In genomic region chr17:35313875-35314409, GRCh38 we compare ENCODE assay signal across 11 cellular contexts. TPM values are rescaled to one million over a fixed set of nuclear protein-coding genes. Genes with fewer than 3 reads are reported as not detected.
DNase-seq lines count a peak whose midpoint lies in the region; ATAC-seq, FAIRE-seq and TF ChIP-seq lines count a peak whose summit lies in the region.
"Had no signal": no experiment of that assay in that cellular context is flagged by ENCODE, and none has a peak within 500 bp of the region (broad histone marks: within the 10 kb centered on the region; RNA-seq: fewer than 3 reads in every experiment).

No MANE protein-coding gene starts in this region.

- H3K27ac ChIP-seq in effector memory CD4-positive, alpha-beta T cell (ENCODE audit: insufficient read depth, low read length, poor library complexity, severe bottlenecking): peak overlapping the region; percentile 80
- H3K27ac ChIP-seq in naive thymus-derived CD4-positive, alpha-beta T cell (ENCODE audit: low read depth, low read length): peak overlapping the region; percentile 73
- H3K27ac ChIP-seq: C4-2B had no signal

- no peak for ATAC-seq in naive thymus-derived CD4-positive, alpha-beta T cell
- ATAC-seq: HCT116 had no signal

- peak; percentile 12 for DNase-seq in stimulated activated CD4-positive, alpha-beta T cell treated with anti-CD3 and anti-CD28 coated beads, Interleukin-15, amount 100 ng/mL, for 24 hours
- DNase-seq in stimulated activated CD4-positive, alpha-beta T cell treated with anti-CD3 and anti-CD28 coated beads, Interleukin-4, amount 100 ng/mL, for 24 hours: no peak
- DNase-seq in effector memory CD4-positive, alpha-beta T cell: peak in 1 of 3 donors; percentile 5
- peak in 8 of 9 donors; percentile 6 to 32 (median 17) for DNase-seq in naive thymus-derived CD4-positive, alpha-beta T cell
- no peak for DNase-seq in DMS53 treated with DMSO at 0.1 percent for 48 hours (lab: John Stamatoyannopoulos, UW; ENCODE audit: unreplicated experiment)
- no peak for DNase-seq in NOMO-1 (lab: John Stamatoyannopoulos, UW; ENCODE audit: unreplicated experiment in 2 of 2)
- DNase-seq in RCC 7860 (ENCODE audit: low spot score): no peak
- DNase-seq in D721Med (ENCODE audit: insufficient read length, low spot score): no peak
- DNase-seq: NCI-H446 had no signal

- TF ChIP-seq CTCF in D721Med (IDR thresholded peaks at IDR 0.05; ENCODE audit: insufficient read depth, missing control alignments): no peak

- H3K36me3 Mint-ChIP-seq in naive thymus-derived CD4-positive, alpha-beta T cell: peaks cover 0 to 25% (median 4%) of the 10 kb centered on the region in 5 donors

- no peaks in the 10 kb centered on the region for H3K27me3 ChIP-seq in effector memory CD4-positive, alpha-beta T cell (replicated peaks; ENCODE audit: control insufficient read depth, insufficient read depth, low read length, poor library complexity, severe bottlenecking)
- H3K27me3 ChIP-seq in naive thymus-derived CD4-positive, alpha-beta T cell (ENCODE audit: control insufficient read depth in 2 of 2, insufficient read depth in 2 of 2, low read length in 2 of 2): no peaks in the 10 kb centered on the region

- H3K4me3 ChIP-seq in effector memory CD4-positive, alpha-beta T cell (ENCODE audit: insufficient read depth, low read depth, low read length, poor library complexity, severe bottlenecking): peak overlapping the region; percentile 60
- H3K4me3 ChIP-seq in naive thymus-derived CD4-positive, alpha-beta T cell (ENCODE audit: low read length): peak overlapping the region; percentile 70

- POLR2A ChIA-PET in naive thymus-derived CD4-positive, alpha-beta T cell (lab: Charles Lee): interaction anchor here (0.6 to 6.8 kb wide), 22 partner anchors 15 to 273 kb away, joined by 3 to 189 read pairs (median 6); partner anchors contain the start of genes AP2B1, RAD51D, SLFN11 and SLFN12L

- CTCF ChIA-PET in naive thymus-derived CD4-positive, alpha-beta T cell (lab: Charles Lee): interaction anchor here (0.5 to 4.3 kb wide), 15 partner anchors 29 to 264 kb away, joined by 3 to 111 read pairs (median 5); partner anchors contain the start of genes PEX12, SLFN11 and SLFN12L

- H3K4me1 ChIP-seq in effector memory CD4-positive, alpha-beta T cell (ENCODE audit: control insufficient read depth, insufficient read depth, low read length, poor library complexity, severe bottlenecking): peaks cover 14% of the 10 kb centered on the region
- H3K4me1 ChIP-seq in naive thymus-derived CD4-positive, alpha-beta T cell (ENCODE audit: control insufficient read depth in 2 of 2, insufficient read depth in 2 of 2, low read length in 2 of 2): peaks cover 12 to 13% of the 10 kb centered on the region in 2 donors

- peak overlapping the region; percentile 88 to 98 (median 96) for H3K4me3 Mint-ChIP-seq in naive thymus-derived CD4-positive, alpha-beta T cell

- H3K4me1 Mint-ChIP-seq in naive thymus-derived CD4-positive, alpha-beta T cell: peaks cover 41 to 76% (median 63%) of the 10 kb centered on the region in 7 donors

- peak overlapping the region; percentile 94 to 99 (median 98) for H3K27ac Mint-ChIP-seq in naive thymus-derived CD4-positive, alpha-beta T cell

- intact Hi-C loops in naive thymus-derived CD4-positive, alpha-beta T cell (cut with micrococcal nuclease): loop anchor here (1.0 to 10.0 kb wide), 16 partner anchors 27 to 491 kb away; partner anchors contain the start of genes SLFN11 (in 2 of the 2), AP2B1 (in 1 of the 2), PEX12 (in 1 of the 2) and SLFN12 (in 1 of the 2)

- no peaks in the 10 kb centered on the region for H3K9me3 ChIP-seq in effector memory CD4-positive, alpha-beta T cell (ENCODE audit: control insufficient read depth, low read length)
- no peaks in the 10 kb centered on the region for H3K9me3 ChIP-seq in naive thymus-derived CD4-positive, alpha-beta T cell (ENCODE audit: control insufficient read depth in 2 of 3, low read length in 3 of 3)

- no peak for FAIRE-seq in RCC 7860 (lab: Jason Lieb, UNC)
- FAIRE-seq in D721Med (lab: Jason Lieb, UNC): no peak

- H3K27me3 Mint-ChIP-seq in naive thymus-derived CD4-positive, alpha-beta T cell: peaks cover 0 to 6% (median 0%) of the 10 kb centered on the region in 5 donors

- peaks cover 0 to 12% (median 0%) of the 10 kb centered on the region in 11 donors for H3K9me3 Mint-ChIP-seq in naive thymus-derived CD4-positive, alpha-beta T cell

- no peaks in the 10 kb centered on the region for H3K36me3 ChIP-seq in effector memory CD4-positive, alpha-beta T cell (ENCODE audit: control insufficient read depth, insufficient read depth, low read length)
- H3K36me3 ChIP-seq in naive thymus-derived CD4-positive, alpha-beta T cell (ENCODE audit: control insufficient read depth in 2 of 3, insufficient read depth in 3 of 3, low read length in 3 of 3): no peaks in the 10 kb centered on the region

RNA-seq across cellular contexts. Expression of gene SLFN11, which starts 59.5 kb away (rescaled TPM):
- 10 to 100 TPM; 13.8 to 71.9 (median 29.7) TPM for total RNA-seq in naive thymus-derived CD4-positive, alpha-beta T cell
- polyA plus RNA-seq in naive thymus-derived CD4-positive, alpha-beta T cell: 1 to 10 TPM; 5.5 to 8.0 TPM

Comparison
In these comparisons a context has a peak if more than half of its experiments do, and no peak if none do; other contexts are left out.
1. DNase-seq: peak in stimulated activated CD4-positive, alpha-beta T cell treated with anti-CD3 and anti-CD28 coated beads, Interleukin-15, amount 100 ng/mL, for 24 hours (single experiment) and naive thymus-derived CD4-positive, alpha-beta T cell (8 of 9); none in stimulated activated CD4-positive, alpha-beta T cell treated with anti-CD3 and anti-CD28 coated beads, Interleukin-4, amount 100 ng/mL, for 24 hours (single experiment), DMS53 treated with DMSO at 0.1 percent for 48 hours (single experiment), NOMO-1 (0 of 2), RCC 7860 (single experiment) and D721Med (single experiment).